In genomic region chr5:157915638-157916037, GRCh38 we compare ENCODE assay signal across 9 cellular contexts. TPM values are rescaled to one million over a fixed set of nuclear protein-coding genes. Genes with fewer than 3 reads are reported as not detected.
DNase-seq lines count a peak whose midpoint lies in the region; ATAC-seq, FAIRE-seq and TF ChIP-seq lines count a peak whose summit lies in the region.
"Had no signal": no experiment of that assay in that cellular context is flagged by ENCODE, and none has a peak within 500 bp of the region (broad histone marks: within the 10 kb centered on the region; RNA-seq: fewer than 3 reads in every experiment).

No MANE protein-coding gene starts in this region.

- no peaks in the 10 kb centered on the region for H3K36me3 ChIP-seq in HepG2 (replicated peaks in 1 of 2; ENCODE audit: control insufficient read depth in 1 of 2, insufficient read depth in 2 of 2, low read length in 2 of 2)
- H3K36me3 ChIP-seq in thyroid gland, result no peaks in the 10 kb centered on the region
- no peaks in the 10 kb centered on the region for H3K36me3 ChIP-seq in CD4-positive, alpha-beta memory T cell (ENCODE audit: insufficient read depth, low read length)

- no peaks in the 10 kb centered on the region for H3K36me3 Mint-ChIP-seq in immature natural killer cell
- no peaks in the 10 kb centered on the region for H3K36me3 Mint-ChIP-seq in CD14-positive monocyte
- no peaks in the 10 kb centered on the region for H3K36me3 Mint-ChIP-seq in CD4-positive, alpha-beta memory T cell
- H3K36me3 Mint-ChIP-seq: activated naive CD8-positive, alpha-beta T cell treated with anti-CD3 and anti-CD28 coated beads for 36 hours had no signal

- H3K27ac ChIP-seq in HepG2 (ENCODE audit: extremely low read length, insufficient read depth, low read length) (no peak overlapping the region), thyroid gland (peak overlapping the region; percentile 87 to 99 (median 89))
- no peak overlapping the region for H3K27ac ChIP-seq in CD4-positive, alpha-beta memory T cell (ENCODE audit: low read depth, low read length)

- H3K4me1 Mint-ChIP-seq in immature natural killer cell (peaks cover 16 to 17% of the 10 kb centered on the region in 2 donors), CD14-positive monocyte (peaks cover 31% of the 10 kb centered on the region)
- peaks cover 22 to 28% (median 27%) of the 10 kb centered on the region in 4 donors for H3K4me1 Mint-ChIP-seq in CD4-positive, alpha-beta memory T cell

- H3K27ac Mint-ChIP-seq in immature natural killer cell (no peak overlapping the region), CD14-positive monocyte (no peak overlapping the region)
- H3K27ac Mint-ChIP-seq in CD4-positive, alpha-beta memory T cell, result no peak overlapping the region
- H3K27ac Mint-ChIP-seq: activated naive CD8-positive, alpha-beta T cell treated with anti-CD3 and anti-CD28 coated beads for 36 hours had no signal

- H3K79me2 ChIP-seq in HepG2 (ENCODE audit: insufficient read depth, low read length), result no peaks in the 10 kb centered on the region

- no peak overlapping the region for H3K4me3 Mint-ChIP-seq in immature natural killer cell
- H3K4me3 Mint-ChIP-seq in CD14-positive monocyte, result no peak overlapping the region
- no peak overlapping the region for H3K4me3 Mint-ChIP-seq in CD4-positive, alpha-beta memory T cell
- H3K4me3 Mint-ChIP-seq: activated naive CD8-positive, alpha-beta T cell treated with anti-CD3 and anti-CD28 coated beads for 36 hours had no signal

- DNase-seq in NCI-H345 (lab: John Stamatoyannopoulos, UW) (peak; percentile 83), cerebellar cortex (ENCODE audit: low spot score) (peak; percentile 92), HepG2 (ENCODE audit: low spot score) (peak; percentile 17), thyroid gland (peak; percentile 100), immature natural killer cell (no peak), CD14-positive monocyte (ENCODE audit: low spot score) (no peak)
- no peak for DNase-seq in CD4-positive, alpha-beta memory T cell
- DNase-seq: activated naive CD8-positive, alpha-beta T cell treated with anti-CD3 and anti-CD28 coated beads for 36 hours had no signal

- POLR2A ChIA-PET in HepG2 (lab: Yijun Ruan, JAX), result no interaction called here
- POLR2A ChIA-PET in CD4-positive, alpha-beta memory T cell (lab: Charles Lee; ENCODE audit: partially characterized antibody), result interaction anchor here (1.1 kb wide), 1 partner anchor 25 kb away, joined by 3 read pairs; no protein-coding TSS in a partner anchor

- TF ChIP-seq EP300 in HepG2 (IDR thresholded peaks at IDR 0.05; ENCODE audit: low read depth in 2 of 2, low read length in 2 of 2) (no peak), HepG2 (CRISPR knock-in tag; IDR thresholded peaks at IDR 0.05; ENCODE audit: borderline replicate concordance) (no peak)

- peaks cover 0 to 2% (median 2%) of the 10 kb centered on the region in 3 donors for H3K27me3 Mint-ChIP-seq in immature natural killer cell (ENCODE audit: low read depth in 3 of 3)
- H3K27me3 Mint-ChIP-seq in CD14-positive monocyte (ENCODE audit: low read depth in 3 of 3), result peaks cover 0 to 1% (median 0%) of the 10 kb centered on the region in 3 donors
- H3K27me3 Mint-ChIP-seq in CD4-positive, alpha-beta memory T cell, result no peaks in the 10 kb centered on the region
- H3K27me3 Mint-ChIP-seq: activated naive CD8-positive, alpha-beta T cell treated with anti-CD3 and anti-CD28 coated beads for 36 hours had no signal

- TF ChIP-seq CTCF in HepG2 (CRISPR knock-in tag; IDR thresholded peaks at IDR 0.05) (peak; percentile 43), thyroid gland (IDR thresholded peaks at IDR 0.05) (peak in 1 of 6 experiments; percentile 2), CD14-positive monocyte (IDR thresholded peaks at IDR 0.05) (no peak)

- no peak overlapping the region for H2AFZ ChIP-seq in HepG2 (ENCODE audit: low read length)

- H3K4me3 ChIP-seq in HepG2 (replicated peaks in 1 of 3; ENCODE audit: insufficient read depth in 1 of 3, low read depth in 2 of 3, low read length in 3 of 3), result no peak overlapping the region
- H3K4me3 ChIP-seq in thyroid gland (replicated peaks in 1 of 3), result no peak overlapping the region
- H3K4me3 ChIP-seq in CD4-positive, alpha-beta memory T cell (ENCODE audit: low read length in 2 of 2), result no peak overlapping the region

- H3K27me3 ChIP-seq in HepG2 (ENCODE audit: control insufficient read depth in 1 of 2, insufficient read depth in 2 of 2, low read length in 2 of 2) (no peaks in the 10 kb centered on the region; a peak in 1 of 5 replicates), thyroid gland (no peaks in the 10 kb centered on the region)
- H3K27me3 ChIP-seq in CD4-positive, alpha-beta memory T cell (ENCODE audit: insufficient read depth, low read length), result no peaks in the 10 kb centered on the region

- CTCF ChIA-PET in HepG2 (lab: Yijun Ruan, JAX; ENCODE audit: low intra/inter-chr PET ratio, low total read pairs), result no interaction called here
- CTCF ChIA-PET in CD4-positive, alpha-beta memory T cell (lab: Charles Lee; ENCODE audit: partially characterized antibody), result interaction anchor here (0.8 to 2.9 kb wide), 4 partner anchors 33 to 59 kb away, joined by 3 to 11 read pairs (median 6); partner anchors contain the start of gene CLINT1

- H3K4me1 ChIP-seq in HepG2 (ENCODE audit: insufficient read depth, low read length), result peaks cover 14% of the 10 kb centered on the region; the same call in 1 of the 2 replicates
- H3K4me1 ChIP-seq in thyroid gland, result peaks cover 75 to 80% of the 10 kb centered on the region in 2 donors
- peaks cover 23% of the 10 kb centered on the region for H3K4me1 ChIP-seq in CD4-positive, alpha-beta memory T cell (ENCODE audit: insufficient read depth, low read length)

- ATAC-seq in HepG2, result peak; percentile 71
- ATAC-seq in HG02610 (IDR thresholded peaks at IDR 0.05; ENCODE audit: unreplicated experiment), result no peak

- 0% methylated on average over 1 of the region's 4 CpGs for WGBS in HepG2 (ENCODE audit: low lambda C conversion rate)
- 9 to 13% methylated on average over 4 of the region's 4 CpGs for WGBS in thyroid gland, 2 donors

- H3K9ac ChIP-seq in HepG2 (ENCODE audit: insufficient read depth, low read depth, low read length), result no peak overlapping the region

- no peak for TF ChIP-seq RAD21 in HepG2 (CRISPR knock-in tag; IDR thresholded peaks at IDR 0.05)

- H4K20me1 ChIP-seq in HepG2 (ENCODE audit: insufficient read depth, low read length), result no peaks in the 10 kb centered on the region

- no peaks in the 10 kb centered on the region for H3K9me3 ChIP-seq in HepG2 (ENCODE audit: low read length)
- no peaks in the 10 kb centered on the region for H3K9me3 ChIP-seq in thyroid gland
- no peaks in the 10 kb centered on the region for H3K9me3 ChIP-seq in CD4-positive, alpha-beta memory T cell (ENCODE audit: control insufficient read depth in 1 of 2, low read length in 2 of 2)

- TF ChIP-seq POLR2A in HepG2 (IDR thresholded peaks at IDR 0.05; ENCODE audit: insufficient read depth in 1 of 2, low read depth in 2 of 2, low read length in 2 of 2) (no peak), thyroid gland (IDR thresholded peaks at IDR 0.05) (peak in 1 of 2 donors; percentile 10)

- H3K4me2 ChIP-seq in HepG2 (ENCODE audit: low read depth, low read length), result no peak overlapping the region

- no TSS peak for BruUV-seq in HepG2 (replicated peaks; lab: Mats Ljungman, UMichigan)

- in situ Hi-C loops in HepG2 (cut with HindIII; ENCODE audit: extremely low pct_ligation_motif_present, low pct_unique_long_range_greater_than_20kb), result loop anchor here (10.0 kb wide), 1 partner anchor 91 kb away; no protein-coding TSS in a partner anchor

- H3K9me3 Mint-ChIP-seq in immature natural killer cell, result no peaks in the 10 kb centered on the region
- H3K9me3 Mint-ChIP-seq in CD14-positive monocyte, result peaks cover 0 to 3% (median 0%) of the 10 kb centered on the region in 7 donors
- peaks cover 0 to 2% (median 0%) of the 10 kb centered on the region in 8 donors for H3K9me3 Mint-ChIP-seq in CD4-positive, alpha-beta memory T cell
- H3K9me3 Mint-ChIP-seq: activated naive CD8-positive, alpha-beta T cell treated with anti-CD3 and anti-CD28 coated beads for 36 hours had no signal

- no peak for FAIRE-seq in HepG2 (lab: Jason Lieb, UNC)

- intact Hi-C loops in HepG2 (cut with micrococcal nuclease; ENCODE audit: unreplicated experiment) (no loop called here), thyroid gland (cut with DNase I) (no loop called here), CD14-positive monocyte (cut with micrococcal nuclease) (no loop called here)
- intact Hi-C loops in CD4-positive, alpha-beta memory T cell (cut with micrococcal nuclease), result loop anchor here (5.0 kb wide), 1 partner anchor 58 kb away; the partner anchor contains the start of gene CLINT1

TF ChIP-seq in HepG2, 621 proteins besides CTCF, POLR2A, EP300 and RAD21 (continues in another document):
- TF ChIP-seq ZNF629 (CRISPR knock-in tag; conservative IDR thresholded peaks at IDR 0.05) (no peak), ZNF331 (CRISPR knock-in tag; IDR thresholded peaks at IDR 0.05) (no peak)

RNA-seq across cellular contexts. Expression of gene CLINT1, which starts 56.7 kb away (rescaled TPM):
- 64.0 and 82.9 TPM in 2 replicates for total RNA-seq in HepG2 (2016; rRNA removed; fragmentation: Illumina TruSeq; extraction: Trizol)
- 7.8 and 9.3 TPM in 2 replicates for total RNA-seq in HepG2 (2016; cell fraction: cytosol; rRNA removed; fragmentation: Illumina TruSeq; extraction: Trizol; ENCODE audit: low read depth)
- 63.2 and 76.8 TPM in 2 replicates for total RNA-seq in HepG2 (2016; cell fraction: insoluble cytoplasmic fraction; rRNA removed; fragmentation: Illumina TruSeq; extraction: Trizol)
- 19.7 and 23.3 TPM in 2 replicates for total RNA-seq in HepG2 (2016; cell fraction: membrane; rRNA removed; fragmentation: Illumina TruSeq; extraction: Trizol)
- total RNA-seq in HepG2 (2016; cell fraction: nucleus; rRNA removed; fragmentation: Illumina TruSeq; extraction: Trizol), result 55.0 and 63.4 TPM in 2 replicates
- polyA plus RNA-seq in HepG2 (2011; rRNA removed), result 104 and 119 TPM in 2 replicates
- polyA plus RNA-seq in HepG2 (2011; cell fraction: cytosol; rRNA removed), result 86.7 and 91.6 TPM in 2 replicates
- 138 and 160 TPM in 2 replicates for polyA plus RNA-seq in HepG2 (2011; cell fraction: nucleus; rRNA removed)
- polyA plus RNA-seq in HepG2 (2012), result 44.7 and 46.4 TPM in 2 replicates
- polyA plus RNA-seq in HepG2 (2016; cell fraction: cytosol; fragmentation: Illumina TruSeq; extraction: Trizol; ENCODE audit: low read depth), result 2.5 and 3.0 TPM in 2 replicates
- polyA plus RNA-seq in HepG2 (2016; cell fraction: insoluble cytoplasmic fraction; fragmentation: Illumina TruSeq; extraction: Trizol; ENCODE audit: low read depth), result 70.7 and 71.6 TPM in 2 replicates
- polyA plus RNA-seq in HepG2 (2016; cell fraction: membrane; fragmentation: Illumina TruSeq; extraction: Trizol; ENCODE audit: low read depth), result 8.3 and 8.8 TPM in 2 replicates
- 88.3 and 90.6 TPM in 2 replicates for polyA plus RNA-seq in HepG2 (2016; cell fraction: nucleus; fragmentation: Illumina TruSeq; extraction: Trizol; ENCODE audit: insufficient read depth, low read depth)
- polyA minus RNA-seq in HepG2 (2011; rRNA and poly(A)+ RNA removed; ENCODE audit: low replicate concordance), result 263 and 323 TPM in 2 replicates
- 52.7 and 54.0 TPM in 2 replicates for polyA minus RNA-seq in HepG2 (2011; cell fraction: cytosol; rRNA and poly(A)+ RNA removed)
- 71.2 and 76.1 TPM in 2 replicates for polyA minus RNA-seq in HepG2 (2011; cell fraction: nucleus; rRNA and poly(A)+ RNA removed)
- 100 to 1,000 TPM; 126 to 198 (median 159) TPM for total RNA-seq in thyroid gland
- 100 to 1,000 TPM in 1 of 3 donors, 10 to 100 TPM in 2; 75.7 to 106 (median 84.8) TPM for polyA plus RNA-seq in immature natural killer cell
- 10 to 100 TPM; 67.4 to 71.9 TPM for polyA plus RNA-seq in CD14-positive monocyte
- 10 to 100 TPM; 70.5 to 73.9 TPM for total RNA-seq in CD4-positive, alpha-beta memory T cell
- 10 to 100 TPM; 80.9 to 88.2 TPM for polyA plus RNA-seq in CD4-positive, alpha-beta memory T cell

Comparison
In these comparisons a context has a peak if more than half of its experiments do, and no peak if none do; other contexts are left out.
1. DNase-seq: peak in NCI-H345 (single experiment), cerebellar cortex (single experiment), HepG2 (single experiment) and thyroid gland (2 of 2); none in immature natural killer cell (0 of 3), CD14-positive monocyte (single experiment) and CD4-positive, alpha-beta memory T cell (0 of 5).
2. H3K27ac ChIP-seq: peak in thyroid gland (3 of 3); none in HepG2 (single experiment) and CD4-positive, alpha-beta memory T cell (single experiment).